Comparison of ENCODE assay signal across 8 cellular contexts in the genomic region with DNA sequence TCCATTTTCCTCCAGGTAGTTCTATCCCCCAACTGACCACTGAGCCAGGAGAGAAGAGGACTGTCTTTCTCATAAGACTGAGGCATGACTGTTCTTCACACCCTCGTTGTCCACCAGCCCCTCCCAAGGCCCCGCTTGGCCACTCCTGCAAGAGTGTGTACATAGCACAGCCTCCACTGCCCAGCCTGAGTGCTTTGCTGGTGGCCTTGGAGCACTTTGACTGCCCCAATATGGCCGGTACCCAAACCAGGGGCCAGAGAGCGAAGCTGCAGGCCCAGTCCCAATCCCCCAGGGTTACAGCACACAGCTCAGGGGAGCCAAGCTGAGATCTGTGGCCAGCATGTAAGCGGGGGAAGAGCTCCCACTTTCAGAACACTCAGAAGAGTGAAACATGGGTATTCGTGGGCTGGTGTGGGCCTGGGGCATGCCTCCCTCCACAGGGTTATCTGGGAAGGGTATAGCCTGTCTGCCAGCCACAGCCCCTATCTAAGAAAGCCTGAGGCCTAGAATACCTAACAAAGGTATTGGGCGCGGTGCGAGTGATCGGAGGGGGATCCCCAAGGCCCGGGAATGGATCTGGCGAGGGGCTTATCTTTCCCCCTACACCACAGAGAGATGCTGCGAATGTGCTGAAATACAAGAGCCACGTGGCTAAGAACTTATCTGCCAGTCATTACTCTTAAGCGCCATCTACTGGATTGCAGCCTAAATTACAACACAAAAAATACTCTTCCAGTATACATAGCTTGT.
DNase-seq lines count a peak whose midpoint lies in the region; ATAC-seq and TF ChIP-seq lines count a peak whose summit lies in the region.

No MANE protein-coding gene starts in this region.

- no peaks in the 10 kb centered on the region for H3K27me3 ChIP-seq in testis
- no peaks in the 10 kb centered on the region for H3K27me3 ChIP-seq in vagina

- H3K27ac ChIP-seq in testis = no peak overlapping the region
- H3K27ac ChIP-seq in vagina = no peak overlapping the region

- intact Hi-C loops in testis (cut with DNase I; ENCODE audit: low total_unique reads) (no loop called here), vagina (cut with DNase I) (no loop called here)

- 42 to 48% methylated on average over 7 to 15 of the region's 15 CpGs for WGBS in testis, 2 donors

- H3K9me3 ChIP-seq in testis = no peaks in the 10 kb centered on the region
- no peaks in the 10 kb centered on the region for H3K9me3 ChIP-seq in vagina

- TF ChIP-seq POLR2A in testis (IDR thresholded peaks at IDR 0.05) (no peak), vagina (IDR thresholded peaks at IDR 0.05) (no peak)

- no peak for DNase-seq in activated CD4-positive, CD25-positive, alpha-beta regulatory T cell treated with anti-CD3 and anti-CD28 coated beads, Interleukin-2, amount 50 U/mL, for 72 hours
- peak; percentile 47 for DNase-seq in GM20000 (ENCODE audit: low spot score)
- peak; percentile 7 for DNase-seq in HS-27A (ENCODE audit: low read depth)
- peak; percentile 52 for DNase-seq in SK-N-DZ (ENCODE audit: low spot score)
- peak; percentile 16 for DNase-seq in fibroblast of the conjunctiva (ENCODE audit: low read depth)
- DNase-seq in testis = peak; percentile 22
- DNase-seq in vagina (ENCODE audit: extremely low spot score in 2 of 2) = no peak

- H3K36me3 ChIP-seq in testis (ENCODE audit: low read depth, missing control alignments) (no peaks in the 10 kb centered on the region), vagina (no peaks in the 10 kb centered on the region)

- H3K4me1 ChIP-seq in testis (no peaks in the 10 kb centered on the region), vagina (no peaks in the 10 kb centered on the region)

- H3K4me3 ChIP-seq in testis = no peak overlapping the region
- no peak overlapping the region for H3K4me3 ChIP-seq in vagina

- ATAC-seq in activated CD4-positive, CD25-positive, alpha-beta regulatory T cell treated with anti-CD3 and anti-CD28 coated beads, Interleukin-2, amount 50 U/mL, for 24 hours = peak; percentile 38 to 63

- TF ChIP-seq CTCF in GM20000 (IDR thresholded peaks at IDR 0.05; ENCODE audit: extremely low read depth, missing control alignments) (peak; percentile 25), testis (IDR thresholded peaks at IDR 0.05) (peak in 2 of 3 experiments; percentile 34 to 35), vagina (IDR thresholded peaks at IDR 0.05) (no peak)

Comparison
In these comparisons a context has a peak if more than half of its experiments do, and no peak if none do; other contexts are left out.
1. DNase-seq: peak in GM20000 (single experiment), HS-27A (single experiment), SK-N-DZ (single experiment), fibroblast of the conjunctiva (single experiment) and testis (single experiment); none in activated CD4-positive, CD25-positive, alpha-beta regulatory T cell treated with anti-CD3 and anti-CD28 coated beads, Interleukin-2, amount 50 U/mL, for 72 hours (single experiment) and vagina (0 of 2).
2. CTCF ChIP-seq: peak in GM20000 (single experiment) and testis (2 of 3); none in vagina (0 of 3).